In the genomic region with DNA sequence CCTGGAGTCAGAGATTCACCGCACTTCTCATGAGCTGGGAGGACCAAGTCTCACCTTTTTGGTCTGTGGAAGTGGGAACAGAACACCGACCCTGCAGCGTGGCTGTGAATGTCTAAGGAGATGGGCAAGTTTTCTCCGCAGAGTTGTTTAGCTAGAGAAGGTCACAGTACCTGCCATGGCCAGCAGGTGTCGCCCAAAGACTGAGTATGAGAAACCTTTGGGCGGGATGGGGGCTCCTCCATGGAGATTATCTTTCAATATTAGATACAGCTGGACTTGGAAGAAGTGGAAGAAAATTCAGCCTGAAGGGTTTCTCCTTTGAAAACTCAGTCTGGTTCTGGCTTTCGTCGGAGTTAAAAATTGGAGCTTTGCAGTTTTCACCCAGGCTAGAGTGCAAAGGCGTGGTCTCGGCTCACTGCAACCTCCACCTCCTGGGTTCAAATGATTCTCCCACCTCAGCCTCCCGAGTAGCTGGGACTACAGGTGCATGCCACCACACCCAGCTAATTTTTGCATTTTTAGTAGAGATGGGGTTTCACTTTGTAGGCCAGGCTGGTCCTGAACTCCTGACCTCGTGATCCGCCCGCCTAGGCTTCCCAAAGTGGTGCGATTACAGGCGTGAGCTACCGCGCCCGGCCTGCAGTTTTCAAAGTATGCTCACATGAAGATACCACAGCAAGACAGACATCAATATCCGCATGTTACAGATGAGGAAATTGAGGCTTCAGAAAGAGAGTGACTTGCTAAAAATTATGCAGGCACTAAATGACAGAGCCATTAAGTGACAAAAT, we compare ENCODE assay signal across 8 cellular contexts. TPM values are rescaled to one million over a fixed set of nuclear protein-coding genes. Genes with fewer than 3 reads are reported as not detected.
DNase-seq lines count a peak whose midpoint lies in the region; ATAC-seq and TF ChIP-seq lines count a peak whose summit lies in the region.

No MANE protein-coding gene starts in this region.

- H3K27me3 Mint-ChIP-seq in Calu3 (ENCODE audit: unreplicated experiment), result peaks cover 14% of the 10 kb centered on the region

- intact Hi-C loops in Calu3 (cut with micrococcal nuclease; ENCODE audit: unreplicated experiment) (no loop called here), upper lobe of right lung (cut with DNase I) (loop anchor here (10.0 kb wide), 1 partner anchor 383 kb away; no protein-coding TSS in a partner anchor)

- peaks cover 19% of the 10 kb centered on the region for H3K27me3 ChIP-seq in osteoblast (ENCODE audit: insufficient read depth, low read length)
- H3K27me3 ChIP-seq in upper lobe of right lung, result no peaks in the 10 kb centered on the region

- no TSS peak for BruUV-seq in Calu3 (replicated peaks; lab: Mats Ljungman, UMichigan)

- H3K4me1 ChIP-seq in osteoblast (ENCODE audit: insufficient read depth, low read length) (no peaks in the 10 kb centered on the region), upper lobe of right lung (peaks cover 11% of the 10 kb centered on the region)

- TF ChIP-seq CTCF in Calu3 (IDR thresholded peaks at IDR 0.05; ENCODE audit: unreplicated experiment), result peak; percentile 67
- peak; percentile 84 for TF ChIP-seq CTCF in osteoblast (IDR thresholded peaks at IDR 0.05; ENCODE audit: extremely low read depth, low read depth, low read length)
- TF ChIP-seq CTCF in upper lobe of right lung (IDR thresholded peaks at IDR 0.05), result peak; percentile 96

- H3K4me1 Mint-ChIP-seq in Calu3 (ENCODE audit: low read depth, unreplicated experiment), result peaks cover 23% of the 10 kb centered on the region

- no peaks in the 10 kb centered on the region for H3K9me3 ChIP-seq in osteoblast (ENCODE audit: low read depth, low read length)
- no peaks in the 10 kb centered on the region for H3K9me3 ChIP-seq in upper lobe of right lung

- CTCF ChIA-PET in Calu3 (lab: Charles Lee), result interaction anchor here (0.8 to 3.0 kb wide), 7 partner anchors 8 to 381 kb away, joined by 4 to 26 read pairs (median 10); no protein-coding TSS in a partner anchor

- H4K20me1 ChIP-seq in osteoblast (ENCODE audit: insufficient read depth, low read length), result no peaks in the 10 kb centered on the region

- ATAC-seq in upper lobe of right lung (peak; percentile 79), GM18858 (IDR thresholded peaks at IDR 0.05; ENCODE audit: unreplicated experiment) (no peak)

- no peaks in the 10 kb centered on the region for H3K36me3 ChIP-seq in osteoblast (ENCODE audit: insufficient read depth, low read length)
- no peaks in the 10 kb centered on the region for H3K36me3 ChIP-seq in upper lobe of right lung

- no peak overlapping the region for H3K27ac Mint-ChIP-seq in Calu3 (ENCODE audit: unreplicated experiment)

- H3K79me2 ChIP-seq in osteoblast (ENCODE audit: insufficient read depth, low read length), result no peaks in the 10 kb centered on the region

- no peak overlapping the region for H2AFZ ChIP-seq in osteoblast (ENCODE audit: low read length)

- DNase-seq in Calu3 (peak; percentile 70), HT-29 (ENCODE audit: low spot score) (peak; percentile 84), SHP77 (lab: John Stamatoyannopoulos, UW) (peak; percentile 21 to 40), foreskin melanocyte (peak; percentile 23), osteoblast (ENCODE audit: insufficient read length, low spot score, missing footprints) (peak; percentile 93), upper lobe of right lung (peak; percentile 86)
- peak; percentile 92 for DNase-seq in activated effector memory CD4-positive, alpha-beta T cell treated with anti-CD3 and anti-CD28 coated beads, Interleukin-2, amount 50 U/mL, for 16 hours

- no peaks in the 10 kb centered on the region for H3K36me3 Mint-ChIP-seq in Calu3 (ENCODE audit: insufficient read depth, unreplicated experiment)

- H3K4me3 ChIP-seq in osteoblast (ENCODE audit: insufficient read depth, low read length) (no peak overlapping the region), upper lobe of right lung (no peak overlapping the region)

- H3K27ac ChIP-seq in osteoblast (ENCODE audit: low read depth, low read length), result no peak overlapping the region
- H3K27ac ChIP-seq in upper lobe of right lung, result no peak overlapping the region

- H3K4me2 ChIP-seq in osteoblast (ENCODE audit: insufficient read depth, low read length), result no peak overlapping the region

- no peak overlapping the region for H3K4me3 Mint-ChIP-seq in Calu3 (ENCODE audit: low read depth, unreplicated experiment)

- H3K9me3 Mint-ChIP-seq in Calu3 (ENCODE audit: low read depth, unreplicated experiment), result no peaks in the 10 kb centered on the region

RNA-seq across cellular contexts. Expression of a gene that starts 10.7 kb away (rescaled TPM):
- total RNA-seq in Calu3 (2022) (0.07 and 0.27 TPM in 2 replicates), osteoblast (not detected in 2 replicates), upper lobe of right lung (1.3 TPM)
- 0.31 TPM in 1 of 2 replicates, not detected in the other for total RNA-seq in HT-29 (2014; rRNA removed; shearing (Covaris generic))

RNA-seq across cellular contexts. Expression of a gene that starts 16.9 kb away (rescaled TPM):
- total RNA-seq in Calu3 (2022) (7.9 and 9.0 TPM in 2 replicates), osteoblast (not detected in 2 replicates), upper lobe of right lung (3.6 TPM)
- 2.4 and 6.1 TPM in 2 replicates for total RNA-seq in HT-29 (2014; rRNA removed; shearing (Covaris generic))

Comparison
In these comparisons a context has a peak if more than half of its experiments do, and no peak if none do; other contexts are left out.
1. DNase-seq: peak in every context shown above with its lines; median percentile 93 in osteoblast; 92 in activated effector memory CD4-positive, alpha-beta T cell treated with anti-CD3 and anti-CD28 coated beads, Interleukin-2, amount 50 U/mL, for 16 hours; 86 in upper lobe of right lung; 84 in HT-29; 70 in Calu3; 30 in SHP77; 23 in foreskin melanocyte.